8 cellular contexts compared by ENCODE assay signal in genomic region chrX:40008841-40009461, GRCh38.
DNase-seq lines count a peak whose midpoint lies in the region; ATAC-seq and TF ChIP-seq lines count a peak whose summit lies in the region.

No MANE protein-coding gene starts in this region.

- no peak for TF ChIP-seq EP300 in suprapubic skin (IDR thresholded peaks at IDR 0.05)

- peaks cover 0 to 2% (median 0%) of the 10 kb centered on the region in 6 donors for H3K9me3 Mint-ChIP-seq in immature natural killer cell

- no peak overlapping the region for H3K27ac ChIP-seq in suprapubic skin

- H3K27me3 ChIP-seq in suprapubic skin, result peaks cover 14% of the 10 kb centered on the region

- H3K27me3 Mint-ChIP-seq in immature natural killer cell (ENCODE audit: low read depth in 3 of 3), result peaks cover 24 to 40% (median 32%) of the 10 kb centered on the region in 3 donors

- H3K4me1 Mint-ChIP-seq in immature natural killer cell, result peaks cover 5 to 25% of the 10 kb centered on the region in 2 donors

- H3K4me3 ChIP-seq in suprapubic skin, result peak overlapping the region; percentile 28

- WGBS in suprapubic skin, result 4% methylated on average over 40 of the region's 50 CpGs

- no peak overlapping the region for H3K27ac Mint-ChIP-seq in immature natural killer cell

- peaks cover 59% of the 10 kb centered on the region for H3K4me1 ChIP-seq in suprapubic skin

- no peaks in the 10 kb centered on the region for H3K36me3 ChIP-seq in suprapubic skin

- H3K4me3 Mint-ChIP-seq in immature natural killer cell, result peak overlapping the region; percentile 35 to 70 (median 68)

- no peaks in the 10 kb centered on the region for H3K9me3 ChIP-seq in suprapubic skin

- H3K36me3 Mint-ChIP-seq in immature natural killer cell, result no peaks in the 10 kb centered on the region

- TF ChIP-seq POLR2A in suprapubic skin (IDR thresholded peaks at IDR 0.05), result no peak

- DNase-seq in AML-193 (lab: John Stamatoyannopoulos, UW) (peak; percentile 40 to 44), MV-4-11 (lab: John Stamatoyannopoulos, UW) (peak; percentile 52), immature natural killer cell (peak in 1 of 3 donors; percentile 9), suprapubic skin (ENCODE audit: low spot score in 2 of 2) (peak; percentile 69 to 73)
- DNase-seq in activated T-cell treated with anti-CD3 and anti-CD28 coated beads, Interleukin-2, amount 50 U/mL, for 48 hours, result peak; percentile 55 to 69

- no peak for TF ChIP-seq CTCF in suprapubic skin (IDR thresholded peaks at IDR 0.05)

- ATAC-seq in GM21737 (IDR thresholded peaks at IDR 0.05; ENCODE audit: unreplicated experiment) (no peak), HG02970 (IDR thresholded peaks at IDR 0.05; ENCODE audit: low FRiP score, unreplicated experiment) (no peak), HG02623 (IDR thresholded peaks at IDR 0.05; ENCODE audit: unreplicated experiment) (no peak)
